ENCODE assay signal across 2 cellular contexts in genomic region chrX:13162772-13163171, GRCh38.
TF ChIP-seq lines count a peak whose summit lies in the region.

No MANE protein-coding gene starts in this region.

TF ChIP-seq in liver, 16 proteins besides CTCF, POLR2A, EP300 and RAD21 (continued from another document):
- TF ChIP-seq ZBTB33 (IDR thresholded peaks at IDR 0.05) (no peak), NR2F2 (IDR thresholded peaks at IDR 0.05) (no peak), FOXA1 (IDR thresholded peaks at IDR 0.05) (no peak), TAF1 (conservative IDR thresholded peaks at IDR 0.05) (no peak), HNF4A (conservative IDR thresholded peaks at IDR 0.05) (peak; percentile 78 to 86), HNF4G (IDR thresholded peaks at IDR 0.05) (peak; percentile 38), GABPA (IDR thresholded peaks at IDR 0.05 in 1 of 2, conservative IDR thresholded peaks at IDR 0.05 in 1 of 2) (no peak), FOXA2 (IDR thresholded peaks at IDR 0.05) (peak; percentile 21), MAX (IDR thresholded peaks at IDR 0.05) (peak; percentile 17)
- TF ChIP-seq, protein P1, sequence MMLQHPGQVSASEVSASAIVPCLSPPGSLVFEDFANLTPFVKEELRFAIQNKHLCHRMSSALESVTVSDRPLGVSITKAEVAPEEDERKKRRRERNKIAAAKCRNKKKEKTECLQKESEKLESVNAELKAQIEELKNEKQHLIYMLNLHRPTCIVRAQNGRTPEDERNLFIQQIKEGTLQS (IDR thresholded peaks at IDR 0.05): no peak
- TF ChIP-seq, protein P2, sequence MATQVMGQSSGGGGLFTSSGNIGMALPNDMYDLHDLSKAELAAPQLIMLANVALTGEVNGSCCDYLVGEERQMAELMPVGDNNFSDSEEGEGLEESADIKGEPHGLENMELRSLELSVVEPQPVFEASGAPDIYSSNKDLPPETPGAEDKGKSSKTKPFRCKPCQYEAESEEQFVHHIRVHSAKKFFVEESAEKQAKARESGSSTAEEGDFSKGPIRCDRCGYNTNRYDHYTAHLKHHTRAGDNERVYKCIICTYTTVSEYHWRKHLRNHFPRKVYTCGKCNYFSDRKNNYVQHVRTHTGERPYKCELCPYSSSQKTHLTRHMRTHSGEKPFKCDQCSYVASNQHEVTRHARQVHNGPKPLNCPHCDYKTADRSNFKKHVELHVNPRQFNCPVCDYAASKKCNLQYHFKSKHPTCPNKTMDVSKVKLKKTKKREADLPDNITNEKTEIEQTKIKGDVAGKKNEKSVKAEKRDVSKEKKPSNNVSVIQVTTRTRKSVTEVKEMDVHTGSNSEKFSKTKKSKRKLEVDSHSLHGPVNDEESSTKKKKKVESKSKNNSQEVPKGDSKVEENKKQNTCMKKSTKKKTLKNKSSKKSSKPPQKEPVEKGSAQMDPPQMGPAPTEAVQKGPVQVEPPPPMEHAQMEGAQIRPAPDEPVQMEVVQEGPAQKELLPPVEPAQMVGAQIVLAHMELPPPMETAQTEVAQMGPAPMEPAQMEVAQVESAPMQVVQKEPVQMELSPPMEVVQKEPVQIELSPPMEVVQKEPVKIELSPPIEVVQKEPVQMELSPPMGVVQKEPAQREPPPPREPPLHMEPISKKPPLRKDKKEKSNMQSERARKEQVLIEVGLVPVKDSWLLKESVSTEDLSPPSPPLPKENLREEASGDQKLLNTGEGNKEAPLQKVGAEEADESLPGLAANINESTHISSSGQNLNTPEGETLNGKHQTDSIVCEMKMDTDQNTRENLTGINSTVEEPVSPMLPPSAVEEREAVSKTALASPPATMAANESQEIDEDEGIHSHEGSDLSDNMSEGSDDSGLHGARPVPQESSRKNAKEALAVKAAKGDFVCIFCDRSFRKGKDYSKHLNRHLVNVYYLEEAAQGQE (IDR thresholded peaks at IDR 0.05): no peak

TF ChIP-seq in neural cell, 6 proteins besides CTCF, POLR2A, EP300 and RAD21 (continued from another document):
- TF ChIP-seq, protein P2 (IDR thresholded peaks at IDR 0.05; ENCODE audit: borderline replicate concordance): no peak
TF ChIP-seq in neural cell: peak in this region for 0.
